Comparison of ENCODE assay signal across 2 cellular contexts in genomic region chr7:79528421-79528820, GRCh38.
A peak's percentile ranks its signal among the peaks of the same experiment; 100 is the strongest.
TF ChIP-seq lines count a peak whose summit lies in the region.

No MANE protein-coding gene starts in this region.

TF ChIP-seq in HCT116, 20 proteins besides CTCF, POLR2A, EP300 and RAD21:
- no peak for TF ChIP-seq ZFX (IDR thresholded peaks at IDR 0.05)
- no peak for TF ChIP-seq ZNF274 (IDR thresholded peaks at IDR 0.05; ENCODE audit: low read depth, low read length)
- TF ChIP-seq ATF3 (IDR thresholded peaks at IDR 0.05), result no peak
- no peak for TF ChIP-seq SRF (IDR thresholded peaks at IDR 0.05; ENCODE audit: low read depth)
- TF ChIP-seq FOSL1 (IDR thresholded peaks at IDR 0.05; ENCODE audit: low read depth), result no peak
- TF ChIP-seq CEBPB (IDR thresholded peaks at IDR 0.05; ENCODE audit: low read depth), result peak; percentile 54
- TF ChIP-seq TCF7L2 (IDR thresholded peaks at IDR 0.05; ENCODE audit: borderline replicate concordance, extremely low read depth, insufficient read depth, insufficient read length), result peak; percentile 66
- TF ChIP-seq EZH2phosphoT487 (IDR thresholded peaks at IDR 0.05; ENCODE audit: borderline replicate concordance), result no peak
- no peak for TF ChIP-seq EGR1 (IDR thresholded peaks at IDR 0.05; ENCODE audit: low read depth)
- TF ChIP-seq MAX (IDR thresholded peaks at IDR 0.05), result 0 out of 2 replicates have a peak, but pooled peaks have one; percentile 13
- no peak for TF ChIP-seq EZH2 (IDR thresholded peaks at IDR 0.05)
- TF ChIP-seq CBX3 (IDR thresholded peaks at IDR 0.05; ENCODE audit: low read depth), result no peak
- no peak for TF ChIP-seq POLR2AphosphoS5 (IDR thresholded peaks at IDR 0.05; ENCODE audit: low read depth, low read length)
- no peak for TF ChIP-seq REST (IDR thresholded peaks at IDR 0.05; ENCODE audit: low read depth)
- no peak for TF ChIP-seq ZBTB33 (IDR thresholded peaks at IDR 0.05; ENCODE audit: extremely low read depth, insufficient replicate concordance, low read length)
- no peak for TF ChIP-seq YY1 (IDR thresholded peaks at IDR 0.05; ENCODE audit: extremely low read depth, insufficient replicate concordance, low read depth, low read length)
- no peak for TF ChIP-seq ELF1 (IDR thresholded peaks at IDR 0.05; ENCODE audit: borderline replicate concordance, low read depth)
- TF ChIP-seq SIN3A (IDR thresholded peaks at IDR 0.05; ENCODE audit: low read depth), result peak; percentile 40; the same call in 1 of the 2 replicates
- TF ChIP-seq JUND (IDR thresholded peaks at IDR 0.05), result 0 out of 2 replicates have a peak, but pooled peaks have one; percentile 10
- TF ChIP-seq SP1 (IDR thresholded peaks at IDR 0.05; ENCODE audit: low read depth), result no peak

TF ChIP-seq in H1, 55 proteins besides CTCF, POLR2A, EP300 and RAD21:
- TF ChIP-seq JUND (IDR thresholded peaks at IDR 0.05; ENCODE audit: low read length) (no peak), KDM5A (IDR thresholded peaks at IDR 0.05; ENCODE audit: low read length) (no peak), HDAC6 (IDR thresholded peaks at IDR 0.05; ENCODE audit: low read depth, low read length) (no peak), TAF1 (IDR thresholded peaks at IDR 0.05; ENCODE audit: low read depth, low read length) (no peak), TAF7 (optimal IDR thresholded peaks at IDR 0.05; ENCODE audit: borderline replicate concordance, low read depth, low read length) (no peak), SP2 (IDR thresholded peaks at IDR 0.05; ENCODE audit: low read length) (no peak), SIRT6 (IDR thresholded peaks at IDR 0.05; ENCODE audit: low read length) (no peak), SIX5 (IDR thresholded peaks at IDR 0.05; ENCODE audit: low read depth, low read length) (no peak), JUN (IDR thresholded peaks at IDR 0.05; ENCODE audit: low read depth, low read length) (no peak), EZH2 (IDR thresholded peaks at IDR 0.05; ENCODE audit: low read depth, low read length, severe bottlenecking) (no peak), GABPA (IDR thresholded peaks at IDR 0.05; ENCODE audit: borderline replicate concordance, insufficient read depth, low read length) (no peak), EGR1 (IDR thresholded peaks at IDR 0.05; ENCODE audit: borderline replicate concordance, low read depth, low read length) (no peak), TBP (IDR thresholded peaks at IDR 0.05; ENCODE audit: low read depth, low read length) (no peak), RFX5 (IDR thresholded peaks at IDR 0.05; ENCODE audit: borderline replicate concordance, low read depth, low read length) (no peak), USF2 (IDR thresholded peaks at IDR 0.05; ENCODE audit: low read length) (no peak), CHD1 (IDR thresholded peaks at IDR 0.05; ENCODE audit: low read depth, low read length) (no peak), MAFK (IDR thresholded peaks at IDR 0.05; ENCODE audit: low read depth, low read length) (no peak)
TF ChIP-seq in H1: peak in this region for 0.
